In the genomic region with DNA sequence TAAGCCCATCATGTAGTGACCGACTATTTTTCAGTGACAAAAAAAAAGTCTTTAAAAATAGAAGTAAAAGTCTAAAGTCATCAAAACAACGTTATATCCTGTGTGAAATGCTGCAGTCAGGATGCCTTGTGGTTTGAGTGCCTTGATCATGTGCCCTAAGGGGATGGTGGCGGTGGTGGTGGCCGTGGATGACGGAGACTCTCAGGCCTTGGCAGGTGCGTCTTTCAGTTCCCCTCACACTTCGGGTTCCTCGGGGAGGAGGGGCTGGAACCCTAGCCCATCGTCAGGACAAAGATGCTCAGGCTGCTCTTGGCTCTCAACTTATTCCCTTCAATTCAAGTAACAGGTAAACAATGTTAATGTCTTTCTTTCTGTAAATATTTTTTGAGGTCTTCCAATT, we compare ENCODE assay signal across 8 cellular contexts. TPM values are rescaled to one million over a fixed set of nuclear protein-coding genes. Genes with fewer than 3 reads are reported as not detected.
A peak's percentile ranks its signal among the peaks of the same experiment; 100 is the strongest.
DNase-seq lines count a peak whose midpoint lies in the region; ATAC-seq lines count a peak whose summit lies in the region.

A gene (plus strand): TSS at position 237 of the 400 bp plus-strand sequence. CDS start 58 bp downstream, at position 295.

- peak; percentile 99 for ATAC-seq in GM19025 (IDR thresholded peaks at IDR 0.05; ENCODE audit: low read depth, unreplicated experiment)
- peak; percentile 99 for ATAC-seq in HG03108 (IDR thresholded peaks at IDR 0.05; ENCODE audit: unreplicated experiment)
- ATAC-seq in right cardiac atrium, result peak in 1 of 2 donors; percentile 34

- H3K9me3 Mint-ChIP-seq in activated CD4-positive, alpha-beta T cell treated with anti-CD3 and anti-CD28 coated beads, Interleukin-2, amount 10 ng/mL, durations not matched to agents 7 days and 5 days, result peaks cover 9% of the 10 kb centered on the region

- CTCF ChIA-PET in activated CD4-positive, alpha-beta T cell treated with anti-CD3 and anti-CD28 coated beads, Interleukin-2, amount 10 ng/mL, durations not matched to agents 7 days and 5 days (lab: Charles Lee), result interaction anchor here (1.0 to 6.3 kb wide), 7 partner anchors 10 to 109 kb away, joined by 3 to 51 read pairs (median 4); no protein-coding TSS in a partner anchor

- H3K4me3 Mint-ChIP-seq in activated CD4-positive, alpha-beta T cell treated with anti-CD3 and anti-CD28 coated beads, Interleukin-2, amount 10 ng/mL, durations not matched to agents 7 days and 5 days, result peak within 1 kb of the TSS; percentile 92

- DNase-seq in activated CD4-positive, alpha-beta T cell treated with anti-CD3 and anti-CD28 coated beads, Interleukin-2, amount 10 ng/mL, durations not matched to agents 7 days and 5 days, result peak; percentile 95
- DNase-seq in right cardiac atrium (peak in 2 of 3 donors; percentile 52 to 68), occipital lobe (lab: John Stamatoyannopoulos, UW) (no peak), putamen (ENCODE audit: low spot score) (no peak), H4 (ENCODE audit: low spot score) (no peak)
- peak; percentile 73 to 91 for DNase-seq in stimulated activated CD8-positive, alpha-beta memory T cell treated with anti-CD3 and anti-CD28 coated beads, Interleukin-7, amount 100 ng/mL, for 48 hours (ENCODE audit: extremely low read depth in 1 of 2, low read depth in 1 of 2)

- WGBS in right cardiac atrium, result 78% methylated on average over 9 of the region's 9 CpGs

- H3K27me3 ChIP-seq in right cardiac atrium (ENCODE audit: control insufficient read depth, insufficient read depth), result no peaks in the 10 kb centered on the region

- H3K27me3 Mint-ChIP-seq in activated CD4-positive, alpha-beta T cell treated with anti-CD3 and anti-CD28 coated beads, Interleukin-2, amount 10 ng/mL, durations not matched to agents 7 days and 5 days, result no peaks in the 10 kb centered on the region

- no peaks in the 10 kb centered on the region for H3K4me1 ChIP-seq in right cardiac atrium (ENCODE audit: control insufficient read depth, insufficient read depth, low read length)

- no peak within 1 kb of the TSS for H3K27ac ChIP-seq in right cardiac atrium (ENCODE audit: low read length)

- peaks cover 47% of the 10 kb centered on the region for H3K36me3 Mint-ChIP-seq in activated CD4-positive, alpha-beta T cell treated with anti-CD3 and anti-CD28 coated beads, Interleukin-2, amount 10 ng/mL, durations not matched to agents 7 days and 5 days (ENCODE audit: low read depth)

- H3K9me3 ChIP-seq in right cardiac atrium (ENCODE audit: control insufficient read depth, low read length), result no peaks in the 10 kb centered on the region

- H3K4me3 ChIP-seq in right cardiac atrium (ENCODE audit: low read length), result no peak within 1 kb of the TSS

- POLR2A ChIA-PET in activated CD4-positive, alpha-beta T cell treated with anti-CD3 and anti-CD28 coated beads, Interleukin-2, amount 10 ng/mL, durations not matched to agents 7 days and 5 days (lab: Charles Lee), result interaction anchor here (0.6 to 1.5 kb wide), 8 partner anchors 24 to 1249 kb away, joined by 3 to 6 read pairs (median 4); no protein-coding TSS in a partner anchor

- H3K4me1 Mint-ChIP-seq in activated CD4-positive, alpha-beta T cell treated with anti-CD3 and anti-CD28 coated beads, Interleukin-2, amount 10 ng/mL, durations not matched to agents 7 days and 5 days, result peaks cover 41% of the 10 kb centered on the region

- intact Hi-C loops in right cardiac atrium (cut with DNase I), result no loop called here

- peak within 1 kb of the TSS; percentile 99 for H3K27ac Mint-ChIP-seq in activated CD4-positive, alpha-beta T cell treated with anti-CD3 and anti-CD28 coated beads, Interleukin-2, amount 10 ng/mL, durations not matched to agents 7 days and 5 days

RNA-seq across cellular contexts. Expression of the gene that starts here (rescaled TPM):
- total RNA-seq in activated CD4-positive, alpha-beta T cell treated with anti-CD3 and anti-CD28 coated beads, Interleukin-2, amount 10 ng/mL, durations not matched to agents 7 days and 5 days, result 100 to 1,000 TPM; 151 to 163 TPM
- 1 to 10 TPM in 2 of 4 donors, under 1 TPM in 2; 0.64 to 1.5 (median 0.89) TPM for total RNA-seq in right cardiac atrium
- polyA plus RNA-seq in right cardiac atrium, result 0.14 TPM
- total RNA-seq in occipital lobe, result 0.78 TPM
- not detected in 2 replicates for total RNA-seq in H4 (2014; rRNA removed; shearing (Covaris generic))

Comparison
In these comparisons a context has a peak if more than half of its experiments do, and no peak if none do; other contexts are left out.
1. RNA of the gene that starts here (total RNA-seq): 151 to 163 TPM in activated CD4-positive, alpha-beta T cell treated with anti-CD3 and anti-CD28 coated beads, Interleukin-2, amount 10 ng/mL, durations not matched to agents 7 days and 5 days; 0.64 to 1.5 TPM in right cardiac atrium, 0.78 TPM in occipital lobe (single experiment) and not detected in H4; every median in the first group is over 10 times any median in the second.
2. DNase-seq: peak in activated CD4-positive, alpha-beta T cell treated with anti-CD3 and anti-CD28 coated beads, Interleukin-2, amount 10 ng/mL, durations not matched to agents 7 days and 5 days (single experiment), right cardiac atrium (2 of 3) and stimulated activated CD8-positive, alpha-beta memory T cell treated with anti-CD3 and anti-CD28 coated beads, Interleukin-7, amount 100 ng/mL, for 48 hours (2 of 2); none in occipital lobe (single experiment), putamen (single experiment) and H4 (single experiment).